ENCODE assay signal across 1 cellular context in the genomic region with DNA sequence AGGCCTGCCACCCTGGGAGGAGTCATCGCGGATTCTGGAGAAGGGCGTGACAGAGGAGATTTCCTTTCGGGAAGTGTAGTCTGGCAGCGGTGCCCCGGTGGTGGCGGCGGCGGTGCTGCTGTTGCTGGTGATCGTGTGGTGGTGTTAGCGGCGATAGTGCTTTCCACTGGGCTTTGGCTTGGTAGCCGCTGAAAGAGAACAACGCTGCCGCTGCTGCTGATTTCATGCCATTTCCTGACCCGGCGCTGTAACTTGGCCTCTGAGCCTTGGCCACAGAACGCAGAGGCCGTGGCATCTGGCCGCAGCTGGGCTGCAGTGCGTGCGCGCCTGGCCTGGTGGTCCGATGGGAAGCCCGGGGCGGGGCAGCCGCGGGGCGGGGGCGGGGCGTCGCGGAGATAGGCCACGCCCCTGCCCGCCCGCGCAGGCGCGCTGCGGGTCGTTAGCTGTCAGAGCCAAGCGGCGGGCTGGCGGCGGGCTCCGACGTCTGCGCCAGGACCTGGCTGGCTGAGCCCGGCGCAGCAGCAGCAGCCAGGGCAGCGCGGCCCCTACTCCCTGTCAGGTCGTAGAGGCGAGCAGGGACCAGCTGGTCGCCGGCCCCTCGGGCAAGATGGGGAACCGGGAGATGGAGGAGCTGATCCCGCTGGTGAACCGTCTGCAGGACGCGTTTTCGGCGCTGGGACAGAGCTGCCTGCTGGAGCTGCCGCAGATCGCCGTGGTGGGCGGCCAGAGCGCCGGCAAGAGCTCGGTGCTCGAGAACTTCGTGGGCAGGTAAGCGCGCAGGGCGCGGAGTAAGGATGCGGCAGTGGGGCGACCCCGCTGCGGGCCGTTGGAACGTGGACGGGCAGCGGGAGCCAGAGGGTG.
TF ChIP-seq lines count a peak whose summit lies in the region.

DNM3 (plus strand) TSS at position 449 of the 861 bp plus-strand sequence; CDS start at position 608, 159 bp downstream.

TF ChIP-seq in HEK293, 187 proteins besides CTCF, POLR2A, EP300 and RAD21 (continued from another document and continues in another):
- TF ChIP-seq ZNF23 (tag by site-specific recombination; IDR thresholded peaks at IDR 0.05; ENCODE audit: borderline replicate concordance) (no peak), PBX3 (CRISPR knock-in tag; IDR thresholded peaks at IDR 0.05) (peak; percentile 67; the same call in 1 of the 2 replicates), REST (tag by site-specific recombination; IDR thresholded peaks at IDR 0.05) (peak; percentile 13; the same call in 1 of the 2 replicates), SCRT1 (tag by site-specific recombination; IDR thresholded peaks at IDR 0.05; ENCODE audit: borderline replicate concordance) (no peak), ZNF24 (tag by site-specific recombination; IDR thresholded peaks at IDR 0.05) (0 out of 2 replicates have a peak, but pooled peaks have one; percentile 47), SP3 (tag by site-specific recombination; IDR thresholded peaks at IDR 0.05) (peak; percentile 79), ZNF514 (tag by site-specific recombination; IDR thresholded peaks at IDR 0.05) (no peak), ZNF623 (tag by site-specific recombination; IDR thresholded peaks at IDR 0.05) (no peak), ZNF391 (tag by site-specific recombination; IDR thresholded peaks at IDR 0.05; ENCODE audit: borderline replicate concordance, low read depth) (no peak), TRIM28 (IDR thresholded peaks at IDR 0.05; ENCODE audit: borderline replicate concordance, low read length) (no peak), ZNF121 (tag by site-specific recombination; IDR thresholded peaks at IDR 0.05) (peak; percentile 100), ZNF416 (tag by site-specific recombination; IDR thresholded peaks at IDR 0.05) (no peak), ZNF133 (tag by site-specific recombination; IDR thresholded peaks at IDR 0.05) (no peak), ZNF354C (tag by site-specific recombination; IDR thresholded peaks at IDR 0.05; ENCODE audit: borderline replicate concordance, low read depth) (no peak), ZNF394 (tag by site-specific recombination; IDR thresholded peaks at IDR 0.05; ENCODE audit: borderline replicate concordance) (no peak), ZNF292 (tag by site-specific recombination; IDR thresholded peaks at IDR 0.05; ENCODE audit: borderline replicate concordance, low read depth) (no peak), ZNF2 (tag by site-specific recombination; IDR thresholded peaks at IDR 0.05) (peak; percentile 67), ZNF155 (tag by site-specific recombination; IDR thresholded peaks at IDR 0.05) (no peak), KLF7 (tag by site-specific recombination; IDR thresholded peaks at IDR 0.05; ENCODE audit: borderline replicate concordance) (peak; percentile 45; the same call in 1 of the 2 replicates), ZNF777 (tag by site-specific recombination; IDR thresholded peaks at IDR 0.05; ENCODE audit: borderline replicate concordance) (peak; percentile 85; the same call in 1 of the 2 replicates), WT1 (tag by site-specific recombination; IDR thresholded peaks at IDR 0.05) (no peak), ZNF473 (tag by site-specific recombination; IDR thresholded peaks at IDR 0.05) (no peak), ZNF791 (tag by site-specific recombination; IDR thresholded peaks at IDR 0.05) (no peak), ZBTB11 (tag by site-specific recombination; conservative IDR thresholded peaks at IDR 0.05; ENCODE audit: low read depth) (peak; percentile 71), ZNF169 (tag by site-specific recombination; IDR thresholded peaks at IDR 0.05) (no peak), ZNF423 (tag by site-specific recombination; IDR thresholded peaks at IDR 0.05) (no peak), ZSCAN23 (tag by site-specific recombination; IDR thresholded peaks at IDR 0.05) (peak; percentile 33; the same call in 1 of the 2 replicates), ZNF549 (tag by site-specific recombination; IDR thresholded peaks at IDR 0.05) (no peak), ZNF184 (tag by site-specific recombination; IDR thresholded peaks at IDR 0.05) (no peak), ZFP41 (tag by site-specific recombination; IDR thresholded peaks at IDR 0.05; ENCODE audit: borderline replicate concordance) (no peak), ZBTB7A (tag by site-specific recombination; IDR thresholded peaks at IDR 0.05; ENCODE audit: low read depth) (no peak), GFI1B (tag by site-specific recombination; IDR thresholded peaks at IDR 0.05) (no peak), HIC1 (tag by site-specific recombination; IDR thresholded peaks at IDR 0.05) (no peak), ZNF157 (tag by site-specific recombination; IDR thresholded peaks at IDR 0.05) (no peak)
- TF ChIP-seq, protein P1, sequence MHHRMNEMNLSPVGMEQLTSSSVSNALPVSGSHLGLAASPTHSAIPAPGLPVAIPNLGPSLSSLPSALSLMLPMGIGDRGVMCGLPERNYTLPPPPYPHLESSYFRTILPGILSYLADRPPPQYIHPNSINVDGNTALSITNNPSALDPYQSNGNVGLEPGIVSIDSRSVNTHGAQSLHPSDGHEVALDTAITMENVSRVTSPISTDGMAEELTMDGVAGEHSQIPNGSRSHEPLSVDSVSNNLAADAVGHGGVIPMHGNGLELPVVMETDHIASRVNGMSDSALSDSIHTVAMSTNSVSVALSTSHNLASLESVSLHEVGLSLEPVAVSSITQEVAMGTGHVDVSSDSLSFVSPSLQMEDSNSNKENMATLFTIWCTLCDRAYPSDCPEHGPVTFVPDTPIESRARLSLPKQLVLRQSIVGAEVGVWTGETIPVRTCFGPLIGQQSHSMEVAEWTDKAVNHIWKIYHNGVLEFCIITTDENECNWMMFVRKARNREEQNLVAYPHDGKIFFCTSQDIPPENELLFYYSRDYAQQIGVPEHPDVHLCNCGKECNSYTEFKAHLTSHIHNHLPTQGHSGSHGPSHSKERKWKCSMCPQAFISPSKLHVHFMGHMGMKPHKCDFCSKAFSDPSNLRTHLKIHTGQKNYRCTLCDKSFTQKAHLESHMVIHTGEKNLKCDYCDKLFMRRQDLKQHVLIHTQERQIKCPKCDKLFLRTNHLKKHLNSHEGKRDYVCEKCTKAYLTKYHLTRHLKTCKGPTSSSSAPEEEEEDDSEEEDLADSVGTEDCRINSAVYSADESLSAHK (tag by site-specific recombination; IDR thresholded peaks at IDR 0.05): 0 out of 2 replicates have a peak, but pooled peaks have one; percentile 22
- TF ChIP-seq, protein P2, sequence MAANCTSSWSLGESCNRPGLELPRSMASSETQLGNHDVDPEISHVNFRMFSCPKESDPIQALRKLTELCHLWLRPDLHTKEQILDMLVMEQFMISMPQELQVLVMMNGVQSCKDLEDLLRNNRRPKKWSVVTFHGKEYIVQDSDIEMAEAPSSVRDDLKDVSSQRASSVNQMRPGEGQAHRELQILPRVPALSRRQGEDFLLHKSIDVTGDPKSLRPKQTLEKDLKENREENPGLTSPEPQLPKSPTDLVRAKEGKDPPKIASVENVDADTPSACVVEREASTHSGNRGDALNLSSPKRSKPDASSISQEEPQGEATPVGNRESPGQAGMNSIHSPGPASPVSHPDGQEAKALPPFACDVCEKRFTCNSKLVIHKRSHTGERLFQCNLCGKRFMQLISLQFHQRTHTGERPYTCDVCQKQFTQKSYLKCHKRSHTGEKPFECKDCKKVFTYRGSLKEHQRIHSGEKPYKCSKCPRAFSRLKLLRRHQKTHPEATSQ (tag by site-specific recombination; IDR thresholded peaks at IDR 0.05): 0 out of 2 replicates have a peak, but pooled peaks have one; percentile 19
- TF ChIP-seq, protein P3, sequence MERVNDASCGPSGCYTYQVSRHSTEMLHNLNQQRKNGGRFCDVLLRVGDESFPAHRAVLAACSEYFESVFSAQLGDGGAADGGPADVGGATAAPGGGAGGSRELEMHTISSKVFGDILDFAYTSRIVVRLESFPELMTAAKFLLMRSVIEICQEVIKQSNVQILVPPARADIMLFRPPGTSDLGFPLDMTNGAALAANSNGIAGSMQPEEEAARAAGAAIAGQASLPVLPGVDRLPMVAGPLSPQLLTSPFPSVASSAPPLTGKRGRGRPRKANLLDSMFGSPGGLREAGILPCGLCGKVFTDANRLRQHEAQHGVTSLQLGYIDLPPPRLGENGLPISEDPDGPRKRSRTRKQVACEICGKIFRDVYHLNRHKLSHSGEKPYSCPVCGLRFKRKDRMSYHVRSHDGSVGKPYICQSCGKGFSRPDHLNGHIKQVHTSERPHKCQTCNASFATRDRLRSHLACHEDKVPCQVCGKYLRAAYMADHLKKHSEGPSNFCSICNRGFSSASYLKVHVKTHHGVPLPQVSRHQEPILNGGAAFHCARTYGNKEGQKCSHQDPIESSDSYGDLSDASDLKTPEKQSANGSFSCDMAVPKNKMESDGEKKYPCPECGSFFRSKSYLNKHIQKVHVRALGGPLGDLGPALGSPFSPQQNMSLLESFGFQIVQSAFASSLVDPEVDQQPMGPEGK (tag by site-specific recombination; IDR thresholded peaks at IDR 0.05): 0 out of 2 replicates have a peak, but pooled peaks have one; percentile 12
- TF ChIP-seq, protein P4, sequence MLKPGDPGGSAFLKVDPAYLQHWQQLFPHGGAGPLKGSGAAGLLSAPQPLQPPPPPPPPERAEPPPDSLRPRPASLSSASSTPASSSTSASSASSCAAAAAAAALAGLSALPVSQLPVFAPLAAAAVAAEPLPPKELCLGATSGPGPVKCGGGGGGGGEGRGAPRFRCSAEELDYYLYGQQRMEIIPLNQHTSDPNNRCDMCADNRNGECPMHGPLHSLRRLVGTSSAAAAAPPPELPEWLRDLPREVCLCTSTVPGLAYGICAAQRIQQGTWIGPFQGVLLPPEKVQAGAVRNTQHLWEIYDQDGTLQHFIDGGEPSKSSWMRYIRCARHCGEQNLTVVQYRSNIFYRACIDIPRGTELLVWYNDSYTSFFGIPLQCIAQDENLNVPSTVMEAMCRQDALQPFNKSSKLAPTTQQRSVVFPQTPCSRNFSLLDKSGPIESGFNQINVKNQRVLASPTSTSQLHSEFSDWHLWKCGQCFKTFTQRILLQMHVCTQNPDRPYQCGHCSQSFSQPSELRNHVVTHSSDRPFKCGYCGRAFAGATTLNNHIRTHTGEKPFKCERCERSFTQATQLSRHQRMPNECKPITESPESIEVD (tag by site-specific recombination; IDR thresholded peaks at IDR 0.05): no peak
